8 cellular contexts compared by ENCODE assay signal in the genomic region with DNA sequence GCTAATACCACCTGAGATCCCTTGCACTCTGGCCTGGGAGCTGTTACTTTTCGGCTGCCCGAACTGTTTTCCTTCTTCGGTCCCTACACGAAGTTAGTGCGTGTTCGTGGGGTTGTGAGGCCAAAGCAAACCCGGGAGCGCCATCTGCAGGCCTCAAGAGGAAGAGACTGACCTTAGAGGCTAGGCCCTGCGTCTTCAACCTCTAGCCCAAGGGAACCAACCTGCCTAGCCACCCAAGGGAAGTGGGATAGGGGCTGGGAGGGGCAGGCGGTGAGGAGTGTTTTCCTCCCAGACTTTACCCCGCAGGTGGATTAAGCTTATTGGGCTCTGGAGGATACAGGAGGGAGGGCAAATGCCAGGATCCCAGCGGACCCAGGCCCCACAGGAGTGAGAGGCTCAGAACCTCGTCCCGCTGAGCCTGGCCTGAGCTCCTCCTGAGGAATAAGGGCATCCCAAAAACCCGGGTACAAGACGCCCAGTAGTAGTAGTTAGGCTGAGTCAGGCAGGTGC. TPM values are rescaled to one million over a fixed set of nuclear protein-coding genes. Genes with fewer than 3 reads are reported as not detected.
A peak's percentile ranks its signal among the peaks of the same experiment; 100 is the strongest.
DNase-seq lines count a peak whose midpoint lies in the region; ATAC-seq and TF ChIP-seq lines count a peak whose summit lies in the region.

No MANE protein-coding gene starts in this region.

- H3K9me3 ChIP-seq in Peyer's patch (no peaks in the 10 kb centered on the region), right atrium auricular region (no peaks in the 10 kb centered on the region), smooth muscle cell (replicated peaks; ENCODE audit: low read depth) (no peaks in the 10 kb centered on the region)

- no peaks in the 10 kb centered on the region for H3K9me3 Mint-ChIP-seq in activated naive CD8-positive, alpha-beta T cell (ENCODE audit: low read depth)

- peak overlapping the region; percentile 32 for H3K4me3 Mint-ChIP-seq in activated naive CD8-positive, alpha-beta T cell

- H3K4me3 ChIP-seq in Peyer's patch (no peak overlapping the region), right atrium auricular region (no peak overlapping the region), smooth muscle cell (no peak overlapping the region)

- no peak overlapping the region for H3K27ac Mint-ChIP-seq in activated naive CD8-positive, alpha-beta T cell

- H3F3A ChIP-seq in smooth muscle cell (ENCODE audit: low read depth) = no peaks in the 10 kb centered on the region

- TF ChIP-seq CTCF in Peyer's patch (IDR thresholded peaks at IDR 0.05) (peak in 4 of 6 experiments; percentile 44 to 59 (median 57)), right atrium auricular region (IDR thresholded peaks at IDR 0.05) (peak in 1 of 2 donors; percentile 61), smooth muscle cell (IDR thresholded peaks at IDR 0.05; ENCODE audit: borderline replicate concordance, insufficient read depth, poor library complexity, severe bottlenecking) (peak; percentile 69)

- H3K79me2 ChIP-seq in smooth muscle cell (ENCODE audit: low read depth) = no peaks in the 10 kb centered on the region

- WGBS in smooth muscle cell (ENCODE audit: low lambda C conversion rate) = 2% methylated on average over 15 of the region's 16 CpGs

- H3K4me2 ChIP-seq in smooth muscle cell = no peak overlapping the region

- peaks cover 6% of the 10 kb centered on the region for H4K20me1 ChIP-seq in smooth muscle cell (ENCODE audit: low read depth)

- H3K4me1 ChIP-seq in Peyer's patch = peaks cover 0 to 49% (median 7%) of the 10 kb centered on the region in 4 donors
- H3K4me1 ChIP-seq in right atrium auricular region = peaks cover 0 to 77% of the 10 kb centered on the region in 2 donors
- peaks cover 59% of the 10 kb centered on the region for H3K4me1 ChIP-seq in smooth muscle cell (ENCODE audit: low read depth)

- H3K4me1 Mint-ChIP-seq in activated naive CD8-positive, alpha-beta T cell (ENCODE audit: low read depth) = peaks cover 37% of the 10 kb centered on the region

- peaks cover 35% of the 10 kb centered on the region for H3K27me3 Mint-ChIP-seq in activated naive CD8-positive, alpha-beta T cell

- no peaks in the 10 kb centered on the region for H3K36me3 Mint-ChIP-seq in activated naive CD8-positive, alpha-beta T cell

- ATAC-seq in HG03432 (IDR thresholded peaks at IDR 0.05; ENCODE audit: unreplicated experiment) (peak; percentile 45), GM19035 (IDR thresholded peaks at IDR 0.05; ENCODE audit: unreplicated experiment) (no peak), HG02938 (IDR thresholded peaks at IDR 0.05; ENCODE audit: unreplicated experiment) (no peak)

- no peak overlapping the region for H2AFZ ChIP-seq in smooth muscle cell (ENCODE audit: low read depth)

- no peaks in the 10 kb centered on the region for H3K36me3 ChIP-seq in Peyer's patch
- H3K36me3 ChIP-seq in right atrium auricular region = no peaks in the 10 kb centered on the region
- H3K36me3 ChIP-seq in smooth muscle cell (ENCODE audit: low read depth) = no peaks in the 10 kb centered on the region

- H3K27me3 ChIP-seq in Peyer's patch (peaks cover 3 to 93% of the 10 kb centered on the region in 2 donors), right atrium auricular region (peaks cover 79 to 94% of the 10 kb centered on the region in 2 donors), smooth muscle cell (ENCODE audit: low read depth) (peaks cover 100% of the 10 kb centered on the region)

- H3K9ac ChIP-seq in smooth muscle cell (ENCODE audit: low read depth) = no peak overlapping the region

- TF ChIP-seq POLR2A in Peyer's patch (IDR thresholded peaks at IDR 0.05) = no peak

- H3K27ac ChIP-seq in Peyer's patch = no peak overlapping the region
- H3K27ac ChIP-seq in right atrium auricular region = no peak overlapping the region
- H3K27ac ChIP-seq in smooth muscle cell (ENCODE audit: low read depth) = no peak overlapping the region

- DNase-seq in DMS53 (lab: John Stamatoyannopoulos, UW) = peak; percentile 69
- DNase-seq in Peyer's patch = peak in 1 of 3 donors; percentile 59
- peak; percentile 66 for DNase-seq in right atrium auricular region (ENCODE audit: low spot score)
- DNase-seq in smooth muscle cell (lab: John Stamatoyannopoulos, UW; ENCODE audit: unreplicated experiment) = no peak

RNA-seq across cellular contexts. Expression of gene PAX2, which starts 1.7 kb away (rescaled TPM):
- total RNA-seq in Peyer's patch = not detected
- total RNA-seq in right atrium auricular region = not detected
- not detected in 2 replicates for total RNA-seq in smooth muscle cell
- polyA plus RNA-seq in smooth muscle cell = not detected in 2 replicates
